In the genomic region with DNA sequence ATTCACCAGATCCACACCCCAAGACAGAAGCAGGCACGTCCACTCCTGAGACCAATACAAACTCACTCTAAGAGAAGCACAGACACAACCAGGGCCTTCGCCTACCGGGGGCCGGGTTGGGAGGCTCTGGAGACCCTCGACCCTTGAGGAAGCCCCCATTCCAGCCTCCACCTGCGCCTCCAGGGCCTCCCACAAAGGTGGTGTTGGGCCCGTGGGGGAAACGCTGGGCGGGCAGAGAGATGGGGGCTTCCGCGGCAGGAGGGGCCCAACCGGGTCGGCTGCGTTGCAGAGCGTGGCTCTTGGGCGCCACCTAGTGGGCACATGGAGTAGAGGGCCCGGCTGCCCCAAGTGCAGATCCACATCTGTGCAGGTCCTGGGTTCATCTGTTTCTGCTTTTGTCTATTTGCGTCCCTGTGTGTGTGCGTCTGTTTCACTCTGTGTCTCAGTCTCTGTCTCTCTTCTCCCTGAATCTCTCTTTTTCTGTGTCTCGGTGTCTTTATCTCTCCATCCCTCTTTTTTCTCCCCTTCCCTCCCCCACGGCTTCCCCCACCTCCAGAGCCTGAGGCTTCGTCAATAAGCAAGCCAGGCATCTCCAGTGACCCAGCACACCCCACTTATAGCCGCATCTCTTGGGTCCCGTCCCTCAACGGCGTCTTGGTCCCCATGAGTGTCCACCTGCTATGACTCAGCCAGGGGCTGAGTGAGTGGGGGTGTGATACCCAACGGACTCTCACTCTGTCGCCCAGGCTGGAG, we compare ENCODE assay signal across 8 cellular contexts. TPM values are rescaled to one million over a fixed set of nuclear protein-coding genes. Genes with fewer than 3 reads are reported as not detected.
DNase-seq lines count a peak whose midpoint lies in the region; FAIRE-seq and TF ChIP-seq lines count a peak whose summit lies in the region.

No MANE protein-coding gene starts in this region.

- peak; percentile 84 for FAIRE-seq in GM12891 (lab: Jason Lieb, UNC)

- peak overlapping the region; percentile 45 for H3K4me2 ChIP-seq in mesenchymal stem cell (ENCODE audit: low read length, poor library complexity, severe bottlenecking)

- H3K4me1 Mint-ChIP-seq in activated CD4-positive, alpha-beta memory T cell treated with anti-CD3 and anti-CD28 coated beads for 36 hours (ENCODE audit: low read depth) = peaks cover 6% of the 10 kb centered on the region

- no peaks in the 10 kb centered on the region for H3K36me3 Mint-ChIP-seq in activated CD4-positive, alpha-beta memory T cell treated with anti-CD3 and anti-CD28 coated beads for 36 hours

- TF ChIP-seq POLR2A in GM12891 (IDR thresholded peaks at IDR 0.05; ENCODE audit: low read depth, low read length) = no peak

- no peak overlapping the region for H2BK12ac ChIP-seq in mesenchymal stem cell (ENCODE audit: low read length in 2 of 2)

- no peaks in the 10 kb centered on the region for H3K9me3 ChIP-seq in mesenchymal stem cell (ENCODE audit: control insufficient read depth, low read length)

- H3K4ac ChIP-seq in mesenchymal stem cell (ENCODE audit: low read depth in 1 of 2, low read length in 2 of 2) = no peak overlapping the region

- peak; percentile 44 for DNase-seq in A172 (ENCODE audit: low spot score)
- peak; percentile 89 for DNase-seq in GM12891 (ENCODE audit: insufficient read length, low spot score)
- DNase-seq in NCI-H82 (lab: John Stamatoyannopoulos, UW) = peak; percentile 75
- DNase-seq in activated CD4-positive, alpha-beta memory T cell treated with anti-CD3 and anti-CD28 coated beads for 36 hours = peak; percentile 77
- DNase-seq in effector CD8-positive, alpha-beta T cell (lab: John Stamatoyannopoulos, UW) = peak; percentile 68
- DNase-seq in mesenchymal stem cell = peak; percentile 47
- DNase-seq in stimulated activated CD8-positive, alpha-beta memory T cell treated with anti-CD3 and anti-CD28 coated beads, Interleukin-2, amount 100 ng/mL, for 1 hour (ENCODE audit: low read depth in 2 of 2) = peak; percentile 50
- DNase-seq in occipital lobe (lab: John Stamatoyannopoulos, UW) = no peak

- no peaks in the 10 kb centered on the region for H3K79me1 ChIP-seq in mesenchymal stem cell (replicated peaks; ENCODE audit: low read length, poor library complexity, severe bottlenecking)

- H3K9ac ChIP-seq in mesenchymal stem cell (ENCODE audit: low read length) = peak overlapping the region; percentile 53

- H3K27ac ChIP-seq in mesenchymal stem cell (ENCODE audit: low read length, poor library complexity, severe bottlenecking) = no peak overlapping the region

- no peak overlapping the region for H2BK5ac ChIP-seq in mesenchymal stem cell (ENCODE audit: low read depth, low read length, poor library complexity, severe bottlenecking)

- no peak overlapping the region for H2BK120ac ChIP-seq in mesenchymal stem cell (ENCODE audit: low read depth, low read length)

- no peak overlapping the region for H3K18ac ChIP-seq in mesenchymal stem cell (ENCODE audit: low read depth in 1 of 2, low read length in 2 of 2)

- no peak overlapping the region for H3K4me3 ChIP-seq in mesenchymal stem cell (ENCODE audit: insufficient read depth in 1 of 2, low read depth in 1 of 2, low read length in 2 of 2)

- H3K27ac Mint-ChIP-seq in activated CD4-positive, alpha-beta memory T cell treated with anti-CD3 and anti-CD28 coated beads for 36 hours = no peak overlapping the region

- H3K14ac ChIP-seq in mesenchymal stem cell (ENCODE audit: low read length in 2 of 2) = peak overlapping the region in 1 of 2 experiments; percentile 23

- no peak overlapping the region for H2AFZ ChIP-seq in mesenchymal stem cell (ENCODE audit: low read depth, low read length)

- H3K9me3 Mint-ChIP-seq in activated CD4-positive, alpha-beta memory T cell treated with anti-CD3 and anti-CD28 coated beads for 36 hours = no peaks in the 10 kb centered on the region

- H4K91ac ChIP-seq in mesenchymal stem cell (ENCODE audit: low read length) = no peak overlapping the region

- no peak overlapping the region for H3K23ac ChIP-seq in mesenchymal stem cell (ENCODE audit: low read length in 2 of 2)

- intact Hi-C loops in activated CD4-positive, alpha-beta memory T cell treated with anti-CD3 and anti-CD28 coated beads for 36 hours (cut with micrococcal nuclease) = no loop called here

- CTCF ChIA-PET in activated CD4-positive, alpha-beta memory T cell treated with anti-CD3 and anti-CD28 coated beads for 36 hours (lab: Charles Lee) = no interaction called here

- peak overlapping the region; percentile 91 for H2AK5ac ChIP-seq in mesenchymal stem cell (ENCODE audit: low read length, severe bottlenecking)

- H2BK15ac ChIP-seq in mesenchymal stem cell (ENCODE audit: low read depth, poor library complexity, severe bottlenecking) = peak overlapping the region; percentile 34

- H3K27me3 Mint-ChIP-seq in activated CD4-positive, alpha-beta memory T cell treated with anti-CD3 and anti-CD28 coated beads for 36 hours = no peaks in the 10 kb centered on the region

- peaks cover 8 to 16% of the 10 kb centered on the region in 2 experiments for H3K36me3 ChIP-seq in mesenchymal stem cell (ENCODE audit: control insufficient read depth in 1 of 2, insufficient read depth in 2 of 2, low read depth in 1 of 2, low read length in 2 of 2)

- H3K4me1 ChIP-seq in mesenchymal stem cell (ENCODE audit: control insufficient read depth, insufficient read depth, low read depth, low read length) = peaks cover 32% of the 10 kb centered on the region

- 28% methylated on average over 23 of the region's 28 CpGs for WGBS in mesenchymal stem cell

- H3K27me3 ChIP-seq in mesenchymal stem cell (ENCODE audit: control insufficient read depth in 1 of 2, insufficient read depth in 1 of 2, low read length in 2 of 2) = no peaks in the 10 kb centered on the region

- POLR2A ChIA-PET in activated CD4-positive, alpha-beta memory T cell treated with anti-CD3 and anti-CD28 coated beads for 36 hours (lab: Charles Lee) = no interaction called here

- no peak overlapping the region for H4K8ac ChIP-seq in mesenchymal stem cell (ENCODE audit: low read length)

- H3K4me3 Mint-ChIP-seq in activated CD4-positive, alpha-beta memory T cell treated with anti-CD3 and anti-CD28 coated beads for 36 hours = no peak overlapping the region

TF ChIP-seq in GM12891, 5 proteins besides CTCF, POLR2A, EP300 and RAD21:
- TF ChIP-seq PAX5 (IDR thresholded peaks at IDR 0.05; ENCODE audit: insufficient read depth, low read length, severe bottlenecking) (no peak), TAF1 (IDR thresholded peaks at IDR 0.05; ENCODE audit: low read depth, low read length) (no peak), POLR2AphosphoS5 (IDR thresholded peaks at IDR 0.05; ENCODE audit: low read depth, low read length) (no peak), SPI1 (IDR thresholded peaks at IDR 0.05; ENCODE audit: low read depth, low read length) (no peak), POU2F2 (IDR thresholded peaks at IDR 0.05; ENCODE audit: low read depth, low read length) (no peak)

RNA-seq across cellular contexts. Expression of gene TINCR, which starts 10.5 kb away (rescaled TPM):
- 0.50 and 1.8 TPM in 2 replicates for total RNA-seq in A172 (2014; rRNA removed; shearing (Covaris generic))
- polyA plus RNA-seq in GM12891 (2012; ENCODE audit: low read depth, missing spikeins) = 0.19 TPM
- 1 to 10 TPM; 1.0 to 1.1 TPM for total RNA-seq in activated CD4-positive, alpha-beta memory T cell treated with anti-CD3 and anti-CD28 coated beads for 36 hours
- 0.08 TPM for polyA plus RNA-seq in mesenchymal stem cell (2013, experiment 1 of 2)
- 0.03 TPM for polyA plus RNA-seq in mesenchymal stem cell (2013, experiment 2 of 2)
- 0.31 TPM for total RNA-seq in occipital lobe

RNA-seq across cellular contexts. Expression of gene SAFB2, which starts 44.3 kb away (rescaled TPM):
- total RNA-seq in A172 (2014; rRNA removed; shearing (Covaris generic)) = 18.5 and 22.4 TPM in 2 replicates
- 33.3 TPM for polyA plus RNA-seq in GM12891 (2012; ENCODE audit: low read depth, missing spikeins)
- total RNA-seq in activated CD4-positive, alpha-beta memory T cell treated with anti-CD3 and anti-CD28 coated beads for 36 hours = 10 to 100 TPM; 63.5 to 76.4 TPM
- polyA plus RNA-seq in mesenchymal stem cell (2013, experiment 1 of 2) = 25.9 TPM
- polyA plus RNA-seq in mesenchymal stem cell (2013, experiment 2 of 2) = 24.3 TPM
- 44.3 TPM for total RNA-seq in occipital lobe

RNA-seq across cellular contexts. Expression of gene SAFB, which starts 44.6 kb away (rescaled TPM):
- 25.7 and 31.5 TPM in 2 replicates for total RNA-seq in A172 (2014; rRNA removed; shearing (Covaris generic))
- polyA plus RNA-seq in GM12891 (2012; ENCODE audit: low read depth, missing spikeins) = 52.4 TPM
- 100 to 1,000 TPM; 103 to 113 TPM for total RNA-seq in activated CD4-positive, alpha-beta memory T cell treated with anti-CD3 and anti-CD28 coated beads for 36 hours
- polyA plus RNA-seq in mesenchymal stem cell (2013, experiment 1 of 2) = 32.5 TPM
- polyA plus RNA-seq in mesenchymal stem cell (2013, experiment 2 of 2) = 30.9 TPM
- total RNA-seq in occipital lobe = 76.6 TPM
